In genomic region chr12:105334001-105334400, GRCh38 we compare ENCODE assay signal across 1 cellular context.
TF ChIP-seq lines count a peak whose summit lies in the region.

No MANE protein-coding gene starts in this region.

TF ChIP-seq in GM23338, 12 proteins besides CTCF, POLR2A, EP300 and RAD21 (continued from another document):
- TF ChIP-seq ZNF462 (CRISPR knock-in tag; IDR thresholded peaks at IDR 0.05): no peak
- no peak for TF ChIP-seq CREB1 (CRISPR knock-in tag; IDR thresholded peaks at IDR 0.05; ENCODE audit: low read depth)
- TF ChIP-seq ZNF114 (CRISPR knock-in tag; IDR thresholded peaks at IDR 0.05): no peak
- no peak for TF ChIP-seq STAT1 (IDR thresholded peaks at IDR 0.05; ENCODE audit: unreplicated experiment)
- TF ChIP-seq POLR2AphosphoS5 (IDR thresholded peaks at IDR 0.05; ENCODE audit: low read depth): no peak
- TF ChIP-seq EZH2phosphoT487 (IDR thresholded peaks at IDR 0.05; ENCODE audit: unreplicated experiment): no peak
- TF ChIP-seq NANOG (IDR thresholded peaks at IDR 0.05; ENCODE audit: borderline replicate concordance): no peak
